ENCODE assay signal across 8 cellular contexts in genomic region chr15:58864602-58865419, GRCh38.
A peak's percentile ranks its signal among the peaks of the same experiment; 100 is the strongest.
DNase-seq lines count a peak whose midpoint lies in the region; ATAC-seq and TF ChIP-seq lines count a peak whose summit lies in the region.

No MANE protein-coding gene starts in this region.

- H3K27me3 Mint-ChIP-seq in Calu3 (ENCODE audit: unreplicated experiment), result no peaks in the 10 kb centered on the region

- H3K27ac ChIP-seq in neuronal stem cell (replicated peaks; ENCODE audit: low read length), result no peak overlapping the region

- H3K18ac ChIP-seq in neuronal stem cell (ENCODE audit: low read length), result peak overlapping the region; percentile 86

- intact Hi-C loops in Calu3 (cut with micrococcal nuclease; ENCODE audit: unreplicated experiment), result loop anchor here (5.0 to 10.0 kb wide), 4 partner anchors 93 to 782 kb away; partner anchors contain the start of gene MINDY2

- H3K4me3 ChIP-seq in fibroblast of pulmonary artery (replicated peaks; ENCODE audit: low read depth, low read length), result peak overlapping the region; percentile 35
- no peak overlapping the region for H3K4me3 ChIP-seq in neuronal stem cell (ENCODE audit: low read length in 2 of 2)

- WGBS in neuronal stem cell (ENCODE audit: extremely low coverage in 2 of 2, insufficient read length in 2 of 2, insufficient replicate concordance in 1 of 2), 2 donors, result no CpG with 5 or more reads among the region's 54 CpGs

- no TSS peak for BruUV-seq in Calu3 (replicated peaks; lab: Mats Ljungman, UMichigan)

- H3K36me3 Mint-ChIP-seq in Calu3 (ENCODE audit: insufficient read depth, unreplicated experiment), result peaks cover 77% of the 10 kb centered on the region

- H3K4me2 ChIP-seq in neuronal stem cell (ENCODE audit: insufficient read depth, low read length, poor library complexity, severe bottlenecking), result peak overlapping the region; percentile 29

- peaks cover 0 to 4% (median 0%) of the 10 kb centered on the region in 3 experiments for H3K27me3 ChIP-seq in neuronal stem cell (ENCODE audit: control insufficient read depth in 3 of 3, insufficient read depth in 3 of 3, low read depth in 1 of 3, low read length in 3 of 3)

- H3K14ac ChIP-seq in neuronal stem cell (ENCODE audit: low read length), result peak overlapping the region; percentile 95

- H2AK5ac ChIP-seq in neuronal stem cell (ENCODE audit: low read depth, low read length), result peak overlapping the region; percentile 60

- H2BK12ac ChIP-seq in neuronal stem cell (ENCODE audit: low read length), result no peak overlapping the region

- peaks cover 41% of the 10 kb centered on the region for H3K4me1 Mint-ChIP-seq in Calu3 (ENCODE audit: low read depth, unreplicated experiment)

- H3K9me3 Mint-ChIP-seq in Calu3 (ENCODE audit: low read depth, unreplicated experiment), result no peaks in the 10 kb centered on the region

- peak overlapping the region; percentile 68 for H2AFZ ChIP-seq in neuronal stem cell (ENCODE audit: low read length)

- no peak overlapping the region for H4K91ac ChIP-seq in neuronal stem cell (ENCODE audit: low read depth, low read length, poor library complexity)

- H4K8ac ChIP-seq in neuronal stem cell (ENCODE audit: low read depth, low read length), result no peak overlapping the region

- peak overlapping the region; percentile 44 for H2BK15ac ChIP-seq in neuronal stem cell (ENCODE audit: low read length)

- DNase-seq in Calu3 (peak; percentile 81), SK-N-DZ (ENCODE audit: low spot score) (peak; percentile 13), fibroblast of pulmonary artery (ENCODE audit: low read depth) (peak; percentile 33), neuronal stem cell (ENCODE audit: low spot score) (no peak), GM19238 (ENCODE audit: insufficient read length, low spot score) (no peak), epidermal melanocyte (ENCODE audit: insufficient read length, low spot score) (no peak), middle frontal gyrus (ENCODE audit: extremely low spot score, low spot score) (no peak)

- H3K4ac ChIP-seq in neuronal stem cell (ENCODE audit: low read length), result no peak overlapping the region

- H2BK5ac ChIP-seq in neuronal stem cell (ENCODE audit: low read length), result peak overlapping the region; percentile 21

- no peaks in the 10 kb centered on the region for H3K36me3 ChIP-seq in neuronal stem cell (replicated peaks in 1 of 2; ENCODE audit: control insufficient read depth in 2 of 2, insufficient read depth in 2 of 2, low read length in 2 of 2)

- H3K23ac ChIP-seq in neuronal stem cell (ENCODE audit: low read depth, low read length, poor library complexity), result peak overlapping the region; percentile 60

- no peaks in the 10 kb centered on the region for H3K9me3 ChIP-seq in neuronal stem cell (replicated peaks in 1 of 2; ENCODE audit: control insufficient read depth in 2 of 2, insufficient read depth in 1 of 2, low read depth in 1 of 2, low read length in 2 of 2)

- CTCF ChIA-PET in Calu3 (lab: Charles Lee), result interaction anchor here (0.7 to 3.4 kb wide), 6 partner anchors 10 to 647 kb away, joined by 4 to 43 read pairs (median 5); partner anchors contain the start of gene MINDY2

- ATAC-seq in HG03378 (IDR thresholded peaks at IDR 0.05; ENCODE audit: unreplicated experiment), result no peak

- H2BK120ac ChIP-seq in neuronal stem cell (ENCODE audit: low read depth, low read length), result peak overlapping the region; percentile 63

- H3K9ac ChIP-seq in neuronal stem cell (ENCODE audit: low read depth, low read length, poor library complexity), result no peak overlapping the region

- no peak for TF ChIP-seq CTCF in Calu3 (IDR thresholded peaks at IDR 0.05; ENCODE audit: unreplicated experiment)
- TF ChIP-seq CTCF in fibroblast of pulmonary artery (IDR thresholded peaks at IDR 0.05; ENCODE audit: low read length, missing control alignments), result no peak

- H3K4me1 ChIP-seq in neuronal stem cell (ENCODE audit: control insufficient read depth in 2 of 2, insufficient read depth in 1 of 2, low read depth in 1 of 2, low read length in 2 of 2), result peaks cover 0 to 7% of the 10 kb centered on the region in 2 donors

- no peaks in the 10 kb centered on the region for H3K79me1 ChIP-seq in neuronal stem cell (ENCODE audit: low read depth, low read length)

- H3K4me3 Mint-ChIP-seq in Calu3 (ENCODE audit: low read depth, unreplicated experiment), result peak overlapping the region; percentile 72

- peak overlapping the region; percentile 93 for H3K27ac Mint-ChIP-seq in Calu3 (ENCODE audit: unreplicated experiment)

Comparison
In these comparisons a context has a peak if more than half of its experiments do, and no peak if none do; other contexts are left out.
1. DNase-seq: peak in Calu3 (single experiment), SK-N-DZ (single experiment) and fibroblast of pulmonary artery (single experiment); none in neuronal stem cell (single experiment), GM19238 (single experiment), epidermal melanocyte (single experiment) and middle frontal gyrus (single experiment).